Comparison of ENCODE assay signal across 12 cellular contexts in genomic region chr1:167548059-167548932, GRCh38. TPM values are rescaled to one million over a fixed set of nuclear protein-coding genes. Genes with fewer than 3 reads are reported as not detected.
DNase-seq lines count a peak whose midpoint lies in the region; TF ChIP-seq lines count a peak whose summit lies in the region.
"Had no signal": no experiment of that assay in that cellular context is flagged by ENCODE, and none has a peak within 500 bp of the region (broad histone marks: within the 10 kb centered on the region; RNA-seq: fewer than 3 reads in every experiment).

No MANE protein-coding gene starts in this region.

- no peaks in the 10 kb centered on the region for H3K9me2 ChIP-seq in Karpas-422 (replicated peaks; ENCODE audit: insufficient read depth, low read length)

- H2AFZ ChIP-seq in Karpas-422 (ENCODE audit: low read length) = no peak overlapping the region

- H3K9me3 ChIP-seq in Karpas-422 (ENCODE audit: low read length) (no peaks in the 10 kb centered on the region), ascending aorta (no peaks in the 10 kb centered on the region), tibial artery (no peaks in the 10 kb centered on the region)

- TF ChIP-seq CTCF in ascending aorta (IDR thresholded peaks at IDR 0.05) = no peak
- no peak for TF ChIP-seq CTCF in tibial artery (IDR thresholded peaks at IDR 0.05)

- peak overlapping the region; percentile 45 for H3K27ac ChIP-seq in Karpas-422 (ENCODE audit: low read length)
- peak overlapping the region; percentile 23 to 59 for H3K27ac ChIP-seq in ascending aorta
- H3K27ac ChIP-seq in tibial artery = peak overlapping the region; percentile 45 to 53
- H3K27ac ChIP-seq: cardiac muscle cell had no signal

- H3K4me3 ChIP-seq in Karpas-422 (ENCODE audit: low read length) (no peak overlapping the region), ascending aorta (no peak overlapping the region), tibial artery (no peak overlapping the region)
- H3K4me3 ChIP-seq: cardiac muscle cell had no signal

- peaks cover 57% of the 10 kb centered on the region for H3K79me2 ChIP-seq in Karpas-422 (ENCODE audit: low read length)

- H4K20me1 ChIP-seq in Karpas-422 (ENCODE audit: insufficient read depth, low read depth, low read length) = peaks cover 4% of the 10 kb centered on the region; the same call in 1 of the 2 replicates

- H3K4me1 ChIP-seq in Karpas-422 (ENCODE audit: low read length) = peaks cover 87% of the 10 kb centered on the region
- H3K4me1 ChIP-seq in ascending aorta = peaks cover 0 to 8% of the 10 kb centered on the region in 2 donors
- H3K4me1 ChIP-seq in tibial artery = peaks cover 0 to 33% (median 14%) of the 10 kb centered on the region in 4 donors

- H3K36me3 ChIP-seq in Karpas-422 (ENCODE audit: insufficient read depth, low read length) = peaks cover 41% of the 10 kb centered on the region
- peaks cover 12 to 33% of the 10 kb centered on the region in 2 donors for H3K36me3 ChIP-seq in ascending aorta
- peaks cover 12 to 43% (median 22%) of the 10 kb centered on the region in 3 donors for H3K36me3 ChIP-seq in tibial artery

- DNase-seq in Karpas-422 = no peak
- DNase-seq in ascending aorta (ENCODE audit: low spot score in 2 of 2) = no peak
- DNase-seq in iris pigment epithelial cell (ENCODE audit: low read depth) = peak; percentile 88
- DNase-seq in tibial artery = no peak
- DNase-seq in stimulated activated CD4-positive, alpha-beta T cell treated with anti-CD3 and anti-CD28 coated beads, Interleukin-4, amount 100 ng/mL, for 1 hour = no peak
- no peak for DNase-seq in head of caudate nucleus
- DNase-seq in stimulated activated CD4-positive, alpha-beta T cell treated with anti-CD3 and anti-CD28 coated beads, Interleukin-4, amount 100 ng/mL, for 24 hours = no peak
- DNase-seq in stimulated activated CD4-positive, alpha-beta T cell treated with anti-CD3 and anti-CD28 coated beads, Interleukin-2, amount 100 ng/mL, for 48 hours = no peak
- DNase-seq: activated CD4-positive, alpha-beta T cell treated with anti-CD3 and anti-CD28 coated beads, Interleukin-2, amount 50 U/mL, for 48 hours; NCI-H69 had no signal

- H3K9ac ChIP-seq in Karpas-422 (ENCODE audit: low read length) = no peak overlapping the region

- intact Hi-C loops in ascending aorta (cut with DNase I) (no loop called here), tibial artery (cut with DNase I; ENCODE audit: low total_unique reads) (no loop called here), head of caudate nucleus (cut with DNase I) (no loop called here)

- no peaks in the 10 kb centered on the region for H3K27me3 ChIP-seq in Karpas-422 (ENCODE audit: low read length)
- no peaks in the 10 kb centered on the region for H3K27me3 ChIP-seq in ascending aorta
- no peaks in the 10 kb centered on the region for H3K27me3 ChIP-seq in tibial artery
- H3K27me3 ChIP-seq: cardiac muscle cell had no signal

- no peak overlapping the region for H3K4me2 ChIP-seq in Karpas-422 (ENCODE audit: low read depth, low read length, poor library complexity, severe bottlenecking)

RNA-seq across cellular contexts. Expression of gene CREG1, which starts 5.3 kb away (rescaled TPM):
- 51.1 and 102 TPM in 2 replicates for total RNA-seq in Karpas-422 (2014; rRNA removed; shearing (Covaris generic); ENCODE audit: low replicate concordance)
- 170 TPM for total RNA-seq in ascending aorta

RNA-seq across cellular contexts. Expression of gene CD247, which starts 30.0 kb away (rescaled TPM):
- 41.3 and 56.1 TPM in 2 replicates for total RNA-seq in Karpas-422 (2014; rRNA removed; shearing (Covaris generic); ENCODE audit: low replicate concordance)
- 3.7 TPM for total RNA-seq in ascending aorta
- total RNA-seq: lung microvascular endothelial cell had no signal
